ENCODE assay signal across 25 cellular contexts in genomic region chr22:22086501-22087158, GRCh38.
DNase-seq lines count a peak whose midpoint lies in the region; ATAC-seq and TF ChIP-seq lines count a peak whose summit lies in the region.
"Had no signal": no experiment of that assay in that cellular context is flagged by ENCODE, and none has a peak within 500 bp of the region (broad histone marks: within the 10 kb centered on the region; RNA-seq: fewer than 3 reads in every experiment).

No MANE protein-coding gene starts in this region.

- peak; percentile 38 for DNase-seq in ELR (ENCODE audit: low read depth)
- no peak for DNase-seq in RWPE2 (ENCODE audit: low spot score)
- DNase-seq in heart left ventricle = peak in 1 of 5 donors; percentile 56
- peak; percentile 76 for DNase-seq in osteocyte (ENCODE audit: extremely low spot score, unreplicated experiment)
- DNase-seq in activated CD4-positive, CD25-positive, alpha-beta regulatory T cell (lab: John Stamatoyannopoulos, UW) = no peak
- DNase-seq in body of pancreas = no peak
- DNase-seq in psoas muscle = no peak
- DNase-seq: activated naive CD4-positive, alpha-beta T cell treated with anti-CD3 and anti-CD28 coated beads, Interleukin-2, amount 50 U/mL, for 16 hours; activated T-cell treated with anti-CD3 and anti-CD28 coated beads, Interleukin-2, amount 50 U/mL, for 72 hours; AML-193; anterior cingulate cortex; DMS79 treated with DMSO at 0.1 percent for 48 hours; effector memory CD4-positive, alpha-beta T cell; hippocampal formation; mesendoderm; naive thymus-derived CD4-positive, alpha-beta T cell; NCI-H1092 treated with DMSO at 0.1 percent for 48 hours; NCI-H446 treated with DMSO at 0.1 percent for 48 hours; Peyer's patch; posterior cingulate gyrus; stimulated activated naive CD4-positive, alpha-beta T cell treated with Interleukin-2 at 50 U/mL for 16 hours; thyroid gland; WERI-Rb-1 had no signal

- H3K27me3 ChIP-seq in RWPE2 (ENCODE audit: insufficient read depth, poor library complexity, severe bottlenecking) = no peaks in the 10 kb centered on the region
- H3K27me3 ChIP-seq in heart left ventricle = peaks cover 0 to 24% (median 6%) of the 10 kb centered on the region in 9 donors
- H3K27me3 ChIP-seq in body of pancreas = no peaks in the 10 kb centered on the region
- peaks cover 0 to 29% (median 0%) of the 10 kb centered on the region in 3 donors for H3K27me3 ChIP-seq in psoas muscle (ENCODE audit: insufficient read depth in 3 of 3, low read length in 2 of 3)
- H3K27me3 ChIP-seq: Peyer's patch, thyroid gland had no signal

- TF ChIP-seq POLR2A in heart left ventricle (IDR thresholded peaks at IDR 0.05) = no peak
- no peak for TF ChIP-seq POLR2A in body of pancreas (IDR thresholded peaks at IDR 0.05)

- H3K36me3 Mint-ChIP-seq in osteocyte (ENCODE audit: unreplicated experiment) = no peaks in the 10 kb centered on the region
- H3K36me3 Mint-ChIP-seq: naive thymus-derived CD4-positive, alpha-beta T cell had no signal

- peaks cover 51% of the 10 kb centered on the region for H3K27me3 Mint-ChIP-seq in osteocyte (ENCODE audit: unreplicated experiment)

- H3K36me3 ChIP-seq in RWPE2 (ENCODE audit: low read depth) (no peaks in the 10 kb centered on the region), heart left ventricle (no peaks in the 10 kb centered on the region), body of pancreas (replicated peaks in 1 of 2; ENCODE audit: insufficient read depth in 1 of 2, low read depth in 2 of 2) (no peaks in the 10 kb centered on the region), psoas muscle (ENCODE audit: insufficient read depth in 1 of 2, low read depth in 1 of 2) (no peaks in the 10 kb centered on the region)
- H3K36me3 ChIP-seq: HAP-1, Peyer's patch, thyroid gland, WERI-Rb-1 had no signal

- H3K27ac ChIP-seq in RWPE2 (ENCODE audit: poor library complexity, severe bottlenecking) (no peak overlapping the region), heart left ventricle (no peak overlapping the region), body of pancreas (no peak overlapping the region), psoas muscle (no peak overlapping the region)
- H3K27ac ChIP-seq: Peyer's patch, SK-N-MC, thyroid gland, WERI-Rb-1 had no signal

- TF ChIP-seq CTCF in RWPE2 (IDR thresholded peaks at IDR 0.05; ENCODE audit: poor library complexity, severe bottlenecking) = no peak
- no peak for TF ChIP-seq CTCF in heart left ventricle (IDR thresholded peaks at IDR 0.05)
- TF ChIP-seq CTCF in osteocyte (IDR thresholded peaks at IDR 0.05) = no peak
- TF ChIP-seq CTCF in body of pancreas (IDR thresholded peaks at IDR 0.05) = no peak
- no peak for TF ChIP-seq CTCF in psoas muscle (IDR thresholded peaks at IDR 0.05)

- no peak overlapping the region for H3K4me3 Mint-ChIP-seq in osteocyte (ENCODE audit: unreplicated experiment)
- H3K4me3 Mint-ChIP-seq: activated T-cell treated with anti-CD3 and anti-CD28 coated beads, Interleukin-2, amount 50 U/mL, for 72 hours; naive thymus-derived CD4-positive, alpha-beta T cell had no signal

- whole genome bisulfite sequencing in heart left ventricle, 4 donors = 47 to 54% (median 49%) methylated on average over 1 to 2 of the region's 2 CpGs
- 53% methylated on average over 2 of the region's 2 CpGs; no CpG with 5 or more reads in 1 of the 2 donors for WGBS in body of pancreas, 2 donors
- 57 to 83% (median 72%) methylated on average over 2 of the region's 2 CpGs for WGBS in psoas muscle, 3 donors

- no peaks in the 10 kb centered on the region for H3K4me1 Mint-ChIP-seq in osteocyte (ENCODE audit: unreplicated experiment)
- H3K4me1 Mint-ChIP-seq: naive thymus-derived CD4-positive, alpha-beta T cell had no signal

- H3K9me3 ChIP-seq in RWPE2 (ENCODE audit: severe bottlenecking) = no peaks in the 10 kb centered on the region
- no peaks in the 10 kb centered on the region for H3K9me3 ChIP-seq in heart left ventricle
- H3K9me3 ChIP-seq in body of pancreas = no peaks in the 10 kb centered on the region
- no peaks in the 10 kb centered on the region for H3K9me3 ChIP-seq in psoas muscle
- H3K9me3 ChIP-seq: HAP-1, Peyer's patch, thyroid gland had no signal

- ATAC-seq in RWPE2 (ENCODE audit: low read depth) (peak; percentile 58), heart left ventricle (peak; percentile 28 to 69 (median 43)), body of pancreas (no peak), psoas muscle (no peak)
- ATAC-seq: activated T-cell treated with anti-CD3 and anti-CD28 coated beads, Interleukin-2, amount 50 U/mL, for 72 hours had no signal

- no peaks in the 10 kb centered on the region for H3K9me3 Mint-ChIP-seq in osteocyte (ENCODE audit: unreplicated experiment)
- H3K9me3 Mint-ChIP-seq: activated T-cell treated with anti-CD3 and anti-CD28 coated beads, Interleukin-2, amount 50 U/mL, for 72 hours; naive thymus-derived CD4-positive, alpha-beta T cell had no signal

- intact Hi-C loops in heart left ventricle (cut with DNase I) = no loop called here
- intact Hi-C loops in body of pancreas (cut with DNase I) = no loop called here
- intact Hi-C loops in psoas muscle (cut with DNase I) = no loop called here

- no peaks in the 10 kb centered on the region for H3K4me1 ChIP-seq in RWPE2 (ENCODE audit: insufficient read depth, poor library complexity, severe bottlenecking)
- H3K4me1 ChIP-seq in heart left ventricle = peaks cover 0 to 13% (median 0%) of the 10 kb centered on the region in 12 donors
- peaks cover 11% of the 10 kb centered on the region for H3K4me1 ChIP-seq in body of pancreas
- H3K4me1 ChIP-seq in psoas muscle = no peaks in the 10 kb centered on the region
- H3K4me1 ChIP-seq: HAP-1, Peyer's patch, thyroid gland had no signal

- no peak overlapping the region for H3K4me3 ChIP-seq in RWPE2 (ENCODE audit: severe bottlenecking)
- H3K4me3 ChIP-seq in heart left ventricle = no peak overlapping the region
- H3K4me3 ChIP-seq in body of pancreas = no peak overlapping the region
- H3K4me3 ChIP-seq in psoas muscle = no peak overlapping the region
- H3K4me3 ChIP-seq: HAP-1, Peyer's patch, SK-N-MC, thyroid gland had no signal

- no peak overlapping the region for H3K27ac Mint-ChIP-seq in osteocyte (ENCODE audit: unreplicated experiment)
- H3K27ac Mint-ChIP-seq: activated T-cell treated with anti-CD3 and anti-CD28 coated beads, Interleukin-2, amount 50 U/mL, for 72 hours; naive thymus-derived CD4-positive, alpha-beta T cell had no signal

Comparison
In these comparisons a context has a peak if more than half of its experiments do, and no peak if none do; other contexts are left out.
1. DNase-seq: peak in ELR (single experiment) and osteocyte (single experiment); none in RWPE2 (single experiment), activated CD4-positive, CD25-positive, alpha-beta regulatory T cell (0 of 4), body of pancreas (0 of 4) and psoas muscle (0 of 2).
2. ATAC-seq: peak in RWPE2 (single experiment) and heart left ventricle (4 of 4); none in body of pancreas (single experiment) and psoas muscle (0 of 4).